ENCODE assay signal across 25 cellular contexts in the genomic region with DNA sequence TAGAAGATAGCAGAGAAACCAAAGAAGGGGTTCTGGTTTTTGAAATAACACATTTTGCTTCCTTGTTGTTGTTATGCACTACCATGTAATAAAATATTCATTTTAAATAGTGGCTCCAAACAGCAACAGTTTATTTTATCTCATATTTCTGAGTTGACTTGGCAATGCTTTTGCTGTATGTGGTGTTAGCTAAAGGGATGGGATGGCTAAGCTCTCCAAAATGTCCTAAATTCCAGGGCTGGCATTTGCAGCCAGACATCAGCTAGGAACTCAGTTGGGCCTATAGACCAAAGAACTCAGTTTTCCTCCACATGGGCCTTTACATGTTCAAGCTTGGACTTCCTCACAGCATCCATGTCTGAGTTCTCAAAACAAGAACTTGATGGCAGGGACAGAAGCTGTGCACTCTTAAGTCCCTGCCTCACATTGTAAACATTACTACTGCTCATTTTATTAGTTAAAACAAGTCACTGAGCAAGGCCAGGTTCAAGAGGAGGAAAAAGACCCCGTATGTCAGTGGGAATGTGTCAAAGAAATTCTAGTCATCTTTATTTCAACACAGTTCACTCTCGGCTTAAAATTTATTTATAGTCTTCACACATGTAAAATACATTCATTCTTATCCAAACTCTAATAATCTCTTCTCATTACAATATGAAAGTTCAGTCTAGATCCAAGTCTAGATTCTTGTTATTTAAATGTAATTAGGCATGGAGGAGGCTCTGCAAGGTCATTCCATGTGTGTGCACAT.
"Had no signal": no experiment of that assay in that cellular context is flagged by ENCODE, and none has a peak within 500 bp of the region (broad histone marks: within the 10 kb centered on the region; RNA-seq: fewer than 3 reads in every experiment).

No MANE protein-coding gene starts in this region.

- H3K9ac ChIP-seq: neural progenitor cell had no signal

- H3K4me1 ChIP-seq: left ventricle myocardium inferior, neural progenitor cell, right atrium auricular region, right lobe of liver, stomach, testis, thyroid gland, transverse colon, upper lobe of left lung, vagina had no signal

- H3K27ac ChIP-seq: left ventricle myocardium inferior, neural progenitor cell, ovary, right atrium auricular region, right lobe of liver, stomach, testis, thyroid gland, transverse colon, upper lobe of left lung, vagina had no signal

- H3K36me3 ChIP-seq: left ventricle myocardium inferior, neural progenitor cell, ovary, right atrium auricular region, right lobe of liver, stomach, thyroid gland, transverse colon, upper lobe of left lung, vagina had no signal

- H3K27ac Mint-ChIP-seq: mesothelial cell of epicardium; naive B cell; natural killer cell; nephron progenitor cell; neural progenitor cell; progenitor cell of endocrine pancreas; stimulated activated naive B cell treated with anti-CD40 and anti-IgM and Interleukin-4, amounts not matched to agents 10 μg/mL and 1 μg/mL and 100 μg/mL, for 72 hours had no signal

- H3K27me3 ChIP-seq: neural progenitor cell, ovary, right atrium auricular region, right lobe of liver, stomach, testis, thyroid gland, transverse colon, upper lobe of left lung, vagina had no signal

- H3K4me3 Mint-ChIP-seq: mesothelial cell of epicardium; naive B cell; natural killer cell; nephron progenitor cell; neural progenitor cell; stimulated activated naive B cell treated with anti-CD40 and anti-IgM and Interleukin-4, amounts not matched to agents 10 μg/mL and 1 μg/mL and 100 μg/mL, for 72 hours had no signal

- DNase-seq: islet precursor cell; left ventricle myocardium inferior; mesendoderm; naive B cell; natural killer cell; nephron progenitor cell; ovary; right lobe of liver; stimulated activated CD4-positive, alpha-beta T cell treated with anti-CD3 and anti-CD28 coated beads, Interleukin-12 subunit alpha, Interleukin-12 subunit beta, amount 100 ng/mL, for 4 hours; stimulated activated CD4-positive, alpha-beta T cell treated with anti-CD3 and anti-CD28 coated beads, Interleukin-15, amount 100 ng/mL, for 24 hours; stimulated activated CD4-positive, alpha-beta T cell treated with anti-CD3 and anti-CD28 coated beads, Interleukin-2, amount 100 ng/mL, for 24 hours; stimulated activated CD4-positive, alpha-beta T cell treated with anti-CD3 and anti-CD28 coated beads, Interleukin-4, amount 100 ng/mL, for 1 hour; stimulated activated naive B cell treated with anti-CD40 and anti-IgM and Interleukin-4, amounts not matched to agents 10 μg/mL and 1 μg/mL and 100 μg/mL, for 72 hours; stimulated activated naive CD8-positive, alpha-beta T cell treated with anti-CD3 and anti-CD28 coated beads, Interleukin-15, Interleukin-2, amounts not matched to agents 100 U/mL and 50 U/mL, for 24 hours; stomach; testis; thyroid gland; transverse colon; upper lobe of left lung had no signal

- H3K36me3 Mint-ChIP-seq: mesothelial cell of epicardium; naive B cell; natural killer cell; neural progenitor cell; stimulated activated naive B cell treated with anti-CD40 and anti-IgM and Interleukin-4, amounts not matched to agents 10 μg/mL and 1 μg/mL and 100 μg/mL, for 72 hours had no signal

- H3K4me2 ChIP-seq: neural progenitor cell had no signal

- H3K9me3 ChIP-seq: left ventricle myocardium inferior, ovary, right atrium auricular region, right lobe of liver, stomach, testis, thyroid gland, transverse colon, upper lobe of left lung, vagina had no signal

- H3K9me3 Mint-ChIP-seq: mesothelial cell of epicardium; nephron progenitor cell; neural progenitor cell; stimulated activated naive B cell treated with anti-CD40 and anti-IgM and Interleukin-4, amounts not matched to agents 10 μg/mL and 1 μg/mL and 100 μg/mL, for 72 hours had no signal

- ATAC-seq: natural killer cell; right lobe of liver; stimulated activated naive B cell treated with anti-CD40 and anti-IgM and Interleukin-4, amounts not matched to agents 10 μg/mL and 1 μg/mL and 100 μg/mL, for 72 hours; stimulated activated naive CD8-positive, alpha-beta T cell treated with anti-CD3 and anti-CD28 coated beads, Interleukin-15, Interleukin-2, amounts not matched to agents 100 U/mL and 50 U/mL, for 24 hours had no signal

- H3K27me3 Mint-ChIP-seq: naive B cell; progenitor cell of endocrine pancreas; stimulated activated naive B cell treated with anti-CD40 and anti-IgM and Interleukin-4, amounts not matched to agents 10 μg/mL and 1 μg/mL and 100 μg/mL, for 72 hours had no signal

- H2AFZ ChIP-seq: neural progenitor cell had no signal

- H3K4me1 Mint-ChIP-seq: naive B cell; natural killer cell; nephron progenitor cell; neural progenitor cell; stimulated activated naive B cell treated with anti-CD40 and anti-IgM and Interleukin-4, amounts not matched to agents 10 μg/mL and 1 μg/mL and 100 μg/mL, for 72 hours had no signal

- H3K4me3 ChIP-seq: left ventricle myocardium inferior, lung, neural progenitor cell, ovary, right atrium auricular region, right lobe of liver, stomach, testis, thyroid gland, transverse colon, upper lobe of left lung, vagina had no signal
